Comparison of ENCODE assay signal across 15 cellular contexts in genomic region chr10:67115972-67116371, GRCh38.
A peak's percentile ranks its signal among the peaks of the same experiment; 100 is the strongest.
DNase-seq lines count a peak whose midpoint lies in the region; ATAC-seq and TF ChIP-seq lines count a peak whose summit lies in the region.
"Had no signal": no experiment of that assay in that cellular context is flagged by ENCODE, and none has a peak within 500 bp of the region (broad histone marks: within the 10 kb centered on the region; RNA-seq: fewer than 3 reads in every experiment).

No MANE protein-coding gene starts in this region.

- H3K4me1 ChIP-seq in mammary epithelial cell (ENCODE audit: insufficient read depth, low read length) (no peaks in the 10 kb centered on the region), psoas muscle (peaks cover 38% of the 10 kb centered on the region), HAP-1 (no peaks in the 10 kb centered on the region)
- H3K4me1 ChIP-seq: SJSA1, testis had no signal

- H3K79me2 ChIP-seq in mammary epithelial cell (ENCODE audit: insufficient read depth, low read length) = no peaks in the 10 kb centered on the region

- CTCF ChIA-PET in mammary epithelial cell (lab: Charles Lee; ENCODE audit: low non-redundant PET) = no interaction called here

- H3K9me3 ChIP-seq in mammary epithelial cell (replicated peaks; ENCODE audit: insufficient read depth, low read length) (no peaks in the 10 kb centered on the region), psoas muscle (no peaks in the 10 kb centered on the region), HAP-1 (no peaks in the 10 kb centered on the region)
- H3K9me3 ChIP-seq: SJSA1, testis had no signal

- intact Hi-C loops in mammary epithelial cell (cut with micrococcal nuclease) = no loop called here
- intact Hi-C loops in psoas muscle (cut with DNase I) = no loop called here

- TF ChIP-seq CTCF in mammary epithelial cell (conservative IDR thresholded peaks at IDR 0.05 in 1 of 2, IDR thresholded peaks at IDR 0.05 in 1 of 2; ENCODE audit: extremely low read depth in 1 of 2, insufficient read depth in 1 of 2, low read depth in 1 of 2, low read length in 2 of 2) (no peak), psoas muscle (IDR thresholded peaks at IDR 0.05) (no peak)

- H4K20me1 ChIP-seq in mammary epithelial cell (ENCODE audit: insufficient read depth, low read length) = no peaks in the 10 kb centered on the region

- DNase-seq in HPDE6-E6E7 (ENCODE audit: extremely low spot score) = peak; percentile 8
- peak; percentile 87 for DNase-seq in NCI-H69 (lab: John Stamatoyannopoulos, UW)
- peak; percentile 4 for DNase-seq in mammary epithelial cell
- no peak for DNase-seq in psoas muscle
- DNase-seq in HAP-1 (ENCODE audit: low spot score in 2 of 2) = no peak
- DNase-seq in hypothalamus (lab: John Stamatoyannopoulos, UW) = no peak
- DNase-seq: activated CD4-positive, alpha-beta T cell treated with anti-CD3 and anti-CD28 coated beads, Interleukin-2, amount 10 ng/mL, durations not matched to agents 7 days and 5 days; activated naive CD4-positive, alpha-beta T cell treated with anti-CD3 and anti-CD28 coated beads, Interleukin-2, amount 10 ng/mL, durations not matched to agents 7 days and 5 days; effector CD4-positive, alpha-beta T cell; left ventricle myocardium superior; stimulated activated CD4-positive, alpha-beta T cell treated with anti-CD3 and anti-CD28 coated beads, Interleukin-4, amount 100 ng/mL, for 24 hours; stimulated activated CD8-positive, alpha-beta memory T cell treated with anti-CD3 and anti-CD28 coated beads, Interleukin-4, amount 100 ng/mL, for 48 hours; testis had no signal

- ATAC-seq in psoas muscle (peak; percentile 50 to 58 (median 55)), HG02885 (IDR thresholded peaks at IDR 0.05; ENCODE audit: poor library complexity, unreplicated experiment) (no peak)
- ATAC-seq: left ventricle myocardium superior had no signal

- dilution Hi-C loops in mammary epithelial cell (cut with HindIII; ENCODE audit: low sequenced_read_pairs) = no loop called here

- H3K27ac ChIP-seq in mammary epithelial cell (ENCODE audit: insufficient read depth, low read depth, low read length) (no peak overlapping the region), psoas muscle (no peak overlapping the region)
- H3K27ac ChIP-seq: SJSA1, testis had no signal

- H3K4me3 ChIP-seq in mammary epithelial cell (replicated peaks in 1 of 3; ENCODE audit: insufficient read depth in 1 of 3, low read depth in 2 of 3, low read length in 3 of 3) (no peak overlapping the region), psoas muscle (no peak overlapping the region), HAP-1 (no peak overlapping the region)
- H3K4me3 ChIP-seq: SJSA1, testis had no signal

- no peaks in the 10 kb centered on the region for H3K36me3 ChIP-seq in mammary epithelial cell (ENCODE audit: insufficient read depth, low read length)
- no peaks in the 10 kb centered on the region for H3K36me3 ChIP-seq in psoas muscle (ENCODE audit: insufficient read depth in 1 of 2, low read depth in 1 of 2)
- H3K36me3 ChIP-seq in HAP-1 (replicated peaks) = no peaks in the 10 kb centered on the region
- H3K36me3 ChIP-seq: SJSA1 had no signal

- no peak overlapping the region for H3K9ac ChIP-seq in mammary epithelial cell (ENCODE audit: insufficient read depth, low read length)

- no peak overlapping the region for H2AFZ ChIP-seq in mammary epithelial cell (ENCODE audit: low read depth, low read length)

- WGBS in mammary epithelial cell (ENCODE audit: low coverage, missing lambda C conversion rate) = 7% methylated on average over 1 of the region's 1 CpG
- WGBS in psoas muscle, 3 donors = 2 to 10% (median 8%) methylated on average over 1 of the region's 1 CpG

- H3K4me2 ChIP-seq in mammary epithelial cell (ENCODE audit: insufficient read depth, low read depth, low read length) = no peak overlapping the region

- BruUV-seq in mammary epithelial cell (replicated peaks; lab: Mats Ljungman, UMichigan) = no TSS peak

- in situ Hi-C loops in mammary epithelial cell (cut with MboI; ENCODE audit: low sequenced_read_pairs in 2 of 2) (no loop called here), HAP-1 (cut with MboI; ENCODE audit: low sequenced_read_pairs) (no loop called here)

- H3K27me3 ChIP-seq in mammary epithelial cell (ENCODE audit: insufficient read depth, low read length) (no peaks in the 10 kb centered on the region), psoas muscle (ENCODE audit: insufficient read depth in 3 of 3, low read length in 2 of 3) (no peaks in the 10 kb centered on the region), HAP-1 (ENCODE audit: low read depth) (no peaks in the 10 kb centered on the region)
- H3K27me3 ChIP-seq: SJSA1, testis had no signal

Comparison
In these comparisons a context has a peak if more than half of its experiments do, and no peak if none do; other contexts are left out.
1. DNase-seq: peak in HPDE6-E6E7 (single experiment), NCI-H69 (single experiment) and mammary epithelial cell (single experiment); none in psoas muscle (0 of 2), HAP-1 (0 of 2) and hypothalamus (0 of 51).